Comparison of ENCODE assay signal across 17 cellular contexts in the genomic region with DNA sequence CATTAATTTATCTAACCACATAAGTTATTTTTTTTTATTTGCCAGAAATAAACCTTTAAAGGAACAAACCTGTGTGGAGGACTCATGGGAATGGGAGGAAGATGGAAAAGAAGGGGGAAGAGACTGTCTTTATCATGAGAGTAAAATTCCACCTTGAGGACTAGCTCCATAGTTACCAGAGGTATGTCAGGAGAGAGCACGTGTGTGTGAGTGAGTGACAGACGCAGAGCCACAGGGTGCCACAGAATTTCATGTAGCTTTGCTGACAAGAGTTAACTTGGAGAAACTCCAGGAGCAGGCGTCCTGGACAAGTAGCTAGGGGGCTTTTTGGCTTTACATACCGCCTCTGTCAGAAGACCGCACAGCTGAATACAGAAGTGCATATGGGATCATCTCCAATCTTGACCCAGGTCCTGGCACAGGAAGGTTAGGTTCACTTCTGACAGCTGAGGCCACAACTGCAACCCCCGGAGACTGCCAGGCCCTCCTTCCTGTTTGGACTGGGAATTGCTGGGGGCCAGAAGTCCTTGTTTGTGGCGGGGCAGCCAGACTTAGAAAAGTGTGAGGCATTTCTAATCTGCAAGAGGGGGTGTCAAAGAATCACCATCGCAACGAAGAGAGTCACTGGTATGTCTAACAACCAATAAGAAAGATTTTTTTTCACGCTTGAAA.
A peak's percentile ranks its signal among the peaks of the same experiment; 100 is the strongest.
DNase-seq lines count a peak whose midpoint lies in the region; ATAC-seq, FAIRE-seq and TF ChIP-seq lines count a peak whose summit lies in the region.
"Had no signal": no experiment of that assay in that cellular context is flagged by ENCODE, and none has a peak within 500 bp of the region (broad histone marks: within the 10 kb centered on the region; RNA-seq: fewer than 3 reads in every experiment).

No MANE protein-coding gene starts in this region.

- peak overlapping the region; percentile 96 for H4K91ac ChIP-seq in trophoblast cell (ENCODE audit: low read depth, low read length)

- H3K4me1 ChIP-seq in SJSA1 (replicated peaks) (peaks cover 61% of the 10 kb centered on the region), trophoblast cell (ENCODE audit: control insufficient read depth in 1 of 2, insufficient read depth in 2 of 2, low read length in 2 of 2) (peaks cover 35% of the 10 kb centered on the region in 2 experiments)
- H3K4me1 ChIP-seq: BLaER1 had no signal

- H2AFZ ChIP-seq in trophoblast cell (ENCODE audit: insufficient read depth, low read length, poor library complexity), result no peak overlapping the region

- no peak overlapping the region for H3K23ac ChIP-seq in trophoblast cell (ENCODE audit: low read length)

- H3K27me3 ChIP-seq in SJSA1 (replicated peaks) (no peaks in the 10 kb centered on the region), trophoblast cell (ENCODE audit: insufficient read depth, low read length) (no peaks in the 10 kb centered on the region)
- H3K27me3 ChIP-seq: BLaER1, Peyer's patch had no signal

- WGBS in trophoblast cell (ENCODE audit: extremely low coverage, insufficient coverage, insufficient read length), result no CpG with 5 or more reads among the region's 10 CpGs

- H3K9ac ChIP-seq in trophoblast cell (ENCODE audit: low read length), result no peak overlapping the region
- H3K9ac ChIP-seq: BLaER1 had no signal

- H2BK5ac ChIP-seq in trophoblast cell (ENCODE audit: low read depth, low read length, poor library complexity), result peak overlapping the region; percentile 98

- no peak overlapping the region for H3K27ac Mint-ChIP-seq in glutamatergic neuron (ENCODE audit: unreplicated experiment)

- H3K9me3 ChIP-seq in SJSA1 (replicated peaks), result no peaks in the 10 kb centered on the region
- H3K9me3 ChIP-seq in trophoblast cell (ENCODE audit: insufficient read depth, low read depth, low read length), result no peaks in the 10 kb centered on the region
- H3K9me3 ChIP-seq: BLaER1, Peyer's patch had no signal

- peak overlapping the region; percentile 91 for H2BK12ac ChIP-seq in trophoblast cell (ENCODE audit: low read length)

- H3K4me3 ChIP-seq in SJSA1 (no peak overlapping the region), trophoblast cell (ENCODE audit: low read depth, low read length) (no peak overlapping the region)
- H3K4me3 ChIP-seq: BLaER1, GM12878, Peyer's patch had no signal

- H3K27me3 Mint-ChIP-seq in glutamatergic neuron (ENCODE audit: unreplicated experiment), result peaks cover 6% of the 10 kb centered on the region

- peaks cover 17% of the 10 kb centered on the region for H3K79me2 ChIP-seq in trophoblast cell (ENCODE audit: control insufficient read depth, insufficient read depth, low read length, poor library complexity)

- peak overlapping the region; percentile 93 for H2BK120ac ChIP-seq in trophoblast cell (ENCODE audit: insufficient read depth, low read length, poor library complexity)

- TF ChIP-seq POLR2A in H54 (IDR thresholded peaks at IDR 0.05; ENCODE audit: low read depth, low read length), result 0 out of 2 replicates have a peak, but pooled peaks have one; percentile 17

- peak overlapping the region; percentile 35 for H3K18ac ChIP-seq in trophoblast cell (ENCODE audit: low read length)

- peak overlapping the region; percentile 49 for H2AK5ac ChIP-seq in trophoblast cell (ENCODE audit: low read length)

- H3K4ac ChIP-seq in trophoblast cell (ENCODE audit: low read depth, low read length), result peak overlapping the region; percentile 73

- no peak for TF ChIP-seq CTCF in glutamatergic neuron (IDR thresholded peaks at IDR 0.05; ENCODE audit: partially characterized antibody, unreplicated experiment)

- no peak overlapping the region for H4K12ac ChIP-seq in trophoblast cell (ENCODE audit: low read depth, low read length)

- peaks cover 79% of the 10 kb centered on the region for H3K79me1 ChIP-seq in trophoblast cell (ENCODE audit: low read length)

- H3K14ac ChIP-seq in trophoblast cell (ENCODE audit: low read length), result peak overlapping the region; percentile 63

- H3K27ac ChIP-seq in SJSA1, result peak overlapping the region; percentile 44
- peak overlapping the region; percentile 99 for H3K27ac ChIP-seq in trophoblast cell (ENCODE audit: low read depth, low read length)
- H3K27ac ChIP-seq: BLaER1, Peyer's patch had no signal

- peak overlapping the region; percentile 18 for H4K8ac ChIP-seq in trophoblast cell (ENCODE audit: low read depth, low read length)

- H3K4me3 Mint-ChIP-seq in glutamatergic neuron (ENCODE audit: unreplicated experiment), result no peak overlapping the region

- no peak for DNase-seq in H54 (ENCODE audit: insufficient read length, low spot score)
- DNase-seq in SJSA1 (ENCODE audit: low read depth in 1 of 2, low spot score in 2 of 2), result peak; percentile 70 to 76
- DNase-seq in islet precursor cell, result peak; percentile 78
- DNase-seq in trophoblast cell, result peak in 1 of 2 donors; percentile 23
- no peak for DNase-seq in globus pallidus (ENCODE audit: low spot score)
- no peak for DNase-seq in CD1c-positive myeloid dendritic cell (ENCODE audit: extremely low spot score)
- DNase-seq in glutamatergic neuron, result no peak
- DNase-seq: NCI-H1436, NCI-H2029 treated with DMSO at 0.1 percent for 48 hours, NCI-H510A, NCI-H82, Peyer's patch, SHP77 treated with DMSO at 0.1 percent for 48 hours had no signal

- ATAC-seq in GM19023 (IDR thresholded peaks at IDR 0.05; ENCODE audit: unreplicated experiment), result no peak
- ATAC-seq: GM12878, HCT116 had no signal

- no peak for FAIRE-seq in H54 (lab: Jason Lieb, UNC)
- FAIRE-seq: GM12878 had no signal

- peaks cover 15% of the 10 kb centered on the region for H3K36me3 Mint-ChIP-seq in glutamatergic neuron (ENCODE audit: unreplicated experiment)

- peaks cover 7% of the 10 kb centered on the region for H3K9me3 Mint-ChIP-seq in glutamatergic neuron (ENCODE audit: unreplicated experiment)

- H3K4me2 ChIP-seq in trophoblast cell (ENCODE audit: low read length), result no peak overlapping the region
- H3K4me2 ChIP-seq: BLaER1 had no signal

- peaks cover 8% of the 10 kb centered on the region for H3K36me3 ChIP-seq in SJSA1
- H3K36me3 ChIP-seq in trophoblast cell (ENCODE audit: control insufficient read depth in 1 of 2, insufficient read depth in 2 of 2, low read length in 2 of 2), result peaks cover 22 to 30% of the 10 kb centered on the region in 2 experiments
- H3K36me3 ChIP-seq: BLaER1 had no signal

- no peaks in the 10 kb centered on the region for H3K4me1 Mint-ChIP-seq in glutamatergic neuron (ENCODE audit: low read depth, unreplicated experiment)

Comparison
In these comparisons a context has a peak if more than half of its experiments do, and no peak if none do; other contexts are left out.
1. DNase-seq: peak in SJSA1 (2 of 2) and islet precursor cell (single experiment); none in H54 (single experiment), globus pallidus (single experiment), CD1c-positive myeloid dendritic cell (single experiment) and glutamatergic neuron (single experiment).